Comparison of ENCODE assay signal across 1 cellular context in genomic region chr16:799948-800833, GRCh38.
TF ChIP-seq lines count a peak whose summit lies in the region.

Gene GNG13 (minus strand): TSS chr16:800734. CDS start chr16:799077, 1,657 bp downstream.

TF ChIP-seq in WTC11, 78 proteins besides CTCF, POLR2A, EP300 and RAD21 (continued from another document):
- TF ChIP-seq ATF6 (CRISPR knock-in tag; IDR thresholded peaks at IDR 0.05) = no peak
- TF ChIP-seq PRDM15 (CRISPR knock-in tag; IDR thresholded peaks at IDR 0.05) = no peak
- no peak for TF ChIP-seq EMX1 (CRISPR knock-in tag; IDR thresholded peaks at IDR 0.05)
- no peak for TF ChIP-seq ZSCAN18 (CRISPR knock-in tag; IDR thresholded peaks at IDR 0.05)
- no peak for TF ChIP-seq NR2C2 (CRISPR knock-in tag; IDR thresholded peaks at IDR 0.05)
- peak; percentile 59; the same call in 1 of the 2 replicates for TF ChIP-seq FOXP1 (CRISPR knock-in tag; IDR thresholded peaks at IDR 0.05; ENCODE audit: borderline replicate concordance)
- TF ChIP-seq ZNF317 (CRISPR knock-in tag; IDR thresholded peaks at IDR 0.05; ENCODE audit: borderline replicate concordance, low read depth) = no peak
- no peak for TF ChIP-seq ZNF512 (CRISPR knock-in tag; IDR thresholded peaks at IDR 0.05; ENCODE audit: borderline replicate concordance)
- TF ChIP-seq JAZF1 (CRISPR knock-in tag; IDR thresholded peaks at IDR 0.05) = no peak
- no peak for TF ChIP-seq ERG (CRISPR knock-in tag; IDR thresholded peaks at IDR 0.05)
- no peak for TF ChIP-seq SOX15 (CRISPR knock-in tag; IDR thresholded peaks at IDR 0.05)
- TF ChIP-seq FOXJ3 (CRISPR knock-in tag; IDR thresholded peaks at IDR 0.05; ENCODE audit: borderline replicate concordance) = no peak
TF ChIP-seq in WTC11: peak in this region for 7.
